19 cellular contexts compared by ENCODE assay signal in the genomic region with DNA sequence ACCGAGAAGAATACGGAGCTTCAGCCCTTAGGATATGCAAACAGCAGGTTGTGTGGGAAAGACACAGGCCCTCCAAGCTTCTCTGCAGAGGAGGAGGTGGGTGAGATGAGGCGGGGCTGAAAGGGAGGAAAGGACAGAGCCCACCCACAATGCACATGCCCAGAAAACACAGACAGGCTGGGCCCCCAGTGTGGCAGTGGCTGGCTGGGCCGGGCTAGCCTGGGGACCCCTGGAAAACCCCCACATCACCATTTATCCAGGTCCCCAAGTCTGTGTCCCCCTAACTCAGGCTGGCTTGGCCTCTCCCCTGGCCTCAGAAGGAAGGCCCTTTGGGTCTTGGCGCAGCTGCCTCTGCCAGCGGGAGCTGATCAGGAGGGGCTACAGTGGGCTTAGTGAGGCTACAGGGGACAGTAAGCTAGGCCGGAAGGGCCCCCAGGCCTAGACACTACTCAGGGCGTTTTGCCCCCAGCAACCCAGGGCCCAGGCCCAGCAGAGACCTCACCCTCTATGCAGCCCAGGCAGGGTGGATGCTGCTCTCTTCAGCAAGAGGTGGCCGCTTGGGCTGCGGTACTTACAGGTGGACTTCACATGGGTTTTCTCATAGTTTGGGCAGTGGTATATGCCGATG.
DNase-seq lines count a peak whose midpoint lies in the region; ATAC-seq and TF ChIP-seq lines count a peak whose summit lies in the region.
"Had no signal": no experiment of that assay in that cellular context is flagged by ENCODE, and none has a peak within 500 bp of the region (broad histone marks: within the 10 kb centered on the region; RNA-seq: fewer than 3 reads in every experiment).

No MANE protein-coding gene starts in this region.

- DNase-seq in AG20443 (ENCODE audit: low spot score) = peak; percentile 2
- peak; percentile 80 for DNase-seq in osteocyte (ENCODE audit: extremely low spot score, unreplicated experiment)
- peak in 1 of 2 donors; percentile 48 for DNase-seq in aorta
- no peak for DNase-seq in midbrain (lab: John Stamatoyannopoulos, UW)
- DNase-seq in activated T-cell treated with anti-CD3 and anti-CD28 coated beads, Interleukin-2, amount 50 U/mL, for 24 hours = no peak
- DNase-seq in middle frontal gyrus (ENCODE audit: extremely low spot score, low spot score) = no peak
- DNase-seq: 8988T; ACHN; AML-193; Caco-2; Calu3; CD4-positive, alpha-beta T cell; CD8-positive, alpha-beta T cell; DMS79 treated with DMSO at 0.1 percent for 48 hours; GF-D8 had no signal

- H3K4me1 Mint-ChIP-seq in osteocyte (ENCODE audit: unreplicated experiment) = no peaks in the 10 kb centered on the region
- no peaks in the 10 kb centered on the region for H3K4me1 Mint-ChIP-seq in activated T-cell treated with anti-CD3 and anti-CD28 coated beads, Interleukin-2, amount 50 U/mL, for 24 hours (ENCODE audit: low read depth)
- H3K4me1 Mint-ChIP-seq: B cell had no signal

- no peak overlapping the region for H3K9ac ChIP-seq in HUES6 (ENCODE audit: low read length)
- H3K9ac ChIP-seq: BLaER1 treated with 17β-estradiol and CSF1 and Interleukin-3, amounts not matched to agents 10 nM and 100 nM had no signal

- H3K27ac ChIP-seq in HUES6 (ENCODE audit: low read depth, low read length) (no peak overlapping the region), aorta (ENCODE audit: low read depth in 1 of 2, low read length in 2 of 2) (no peak overlapping the region)
- H3K27ac ChIP-seq: BLaER1 treated with 17β-estradiol and CSF1 and Interleukin-3, amounts not matched to agents 10 nM and 100 nM; C4-2B had no signal

- H3K36me3 ChIP-seq in HUES6 (ENCODE audit: control insufficient read depth, insufficient read depth, low read length) (no peaks in the 10 kb centered on the region), aorta (ENCODE audit: control insufficient read depth in 1 of 2, insufficient read depth in 2 of 2, low read length in 1 of 2) (no peaks in the 10 kb centered on the region)
- H3K36me3 ChIP-seq: BLaER1 treated with 17β-estradiol and CSF1 and Interleukin-3, amounts not matched to agents 10 nM and 100 nM had no signal

- 74 to 87% methylated on average over 10 to 11 of the region's 11 CpGs for WGBS in aorta, 2 donors

- no peaks in the 10 kb centered on the region for H3K36me3 Mint-ChIP-seq in osteocyte (ENCODE audit: unreplicated experiment)
- no peaks in the 10 kb centered on the region for H3K36me3 Mint-ChIP-seq in activated T-cell treated with anti-CD3 and anti-CD28 coated beads, Interleukin-2, amount 50 U/mL, for 24 hours (ENCODE audit: low read depth)
- H3K36me3 Mint-ChIP-seq: CD8-positive, alpha-beta T cell had no signal

- no peak overlapping the region for H3K27ac Mint-ChIP-seq in osteocyte (ENCODE audit: unreplicated experiment)
- no peak overlapping the region for H3K27ac Mint-ChIP-seq in activated T-cell treated with anti-CD3 and anti-CD28 coated beads, Interleukin-2, amount 50 U/mL, for 24 hours
- H3K27ac Mint-ChIP-seq: B cell; CD4-positive, alpha-beta T cell; CD8-positive, alpha-beta T cell had no signal

- no peak for TF ChIP-seq CTCF in osteocyte (IDR thresholded peaks at IDR 0.05)

- ATAC-seq in aorta (ENCODE audit: low FRiP score) = peak; percentile 16
- ATAC-seq: CD8-positive, alpha-beta T cell had no signal

- H3K4me3 ChIP-seq in HUES6 (ENCODE audit: low read depth, low read length) (peak overlapping the region; percentile 23; the same call in 1 of the 2 replicates), aorta (ENCODE audit: low read length in 2 of 2) (no peak overlapping the region)
- H3K4me3 ChIP-seq: BLaER1 treated with 17β-estradiol and CSF1 and Interleukin-3, amounts not matched to agents 10 nM and 100 nM had no signal

- no peaks in the 10 kb centered on the region for H3K27me3 Mint-ChIP-seq in osteocyte (ENCODE audit: unreplicated experiment)
- H3K27me3 Mint-ChIP-seq in activated T-cell treated with anti-CD3 and anti-CD28 coated beads, Interleukin-2, amount 50 U/mL, for 24 hours = no peaks in the 10 kb centered on the region
- H3K27me3 Mint-ChIP-seq: B cell; CD4-positive, alpha-beta T cell had no signal

- H3K9me3 ChIP-seq in HUES6 (ENCODE audit: control insufficient read depth, insufficient read depth, low read depth, low read length) = peaks cover 83% of the 10 kb centered on the region
- H3K9me3 ChIP-seq in aorta (ENCODE audit: control insufficient read depth, low read length) = no peaks in the 10 kb centered on the region

- no peak overlapping the region for H3K4me3 Mint-ChIP-seq in osteocyte (ENCODE audit: unreplicated experiment)
- no peak overlapping the region for H3K4me3 Mint-ChIP-seq in activated T-cell treated with anti-CD3 and anti-CD28 coated beads, Interleukin-2, amount 50 U/mL, for 24 hours
- H3K4me3 Mint-ChIP-seq: B cell; CD4-positive, alpha-beta T cell; CD8-positive, alpha-beta T cell had no signal

- intact Hi-C loops in aorta (cut with DNase I) = no loop called here

- H3K27me3 ChIP-seq in HUES6 (ENCODE audit: control insufficient read depth, insufficient read depth, low read length) = no peaks in the 10 kb centered on the region
- no peaks in the 10 kb centered on the region for H3K27me3 ChIP-seq in aorta (ENCODE audit: control insufficient read depth in 1 of 2, insufficient read depth in 2 of 2, low read length in 1 of 2)
- H3K27me3 ChIP-seq: BLaER1 treated with 17β-estradiol and CSF1 and Interleukin-3, amounts not matched to agents 10 nM and 100 nM had no signal

- H3K4me1 ChIP-seq in HUES6 (ENCODE audit: control insufficient read depth, insufficient read depth, low read length) (no peaks in the 10 kb centered on the region), aorta (ENCODE audit: control insufficient read depth in 1 of 2, insufficient read depth in 2 of 2, low read length in 2 of 2) (no peaks in the 10 kb centered on the region)
- H3K4me1 ChIP-seq: BLaER1 treated with 17β-estradiol and CSF1 and Interleukin-3, amounts not matched to agents 10 nM and 100 nM; Caco-2 had no signal

- peaks cover 30% of the 10 kb centered on the region for H3K9me3 Mint-ChIP-seq in osteocyte (ENCODE audit: unreplicated experiment)
- peaks cover 13% of the 10 kb centered on the region for H3K9me3 Mint-ChIP-seq in activated T-cell treated with anti-CD3 and anti-CD28 coated beads, Interleukin-2, amount 50 U/mL, for 24 hours

Comparison
In these comparisons a context has a peak if more than half of its experiments do, and no peak if none do; other contexts are left out.
1. DNase-seq: peak in AG20443 (single experiment) and osteocyte (single experiment); none in midbrain (single experiment), activated T-cell treated with anti-CD3 and anti-CD28 coated beads, Interleukin-2, amount 50 U/mL, for 24 hours (single experiment) and middle frontal gyrus (single experiment).